ENCODE assay signal across 32 cellular contexts in genomic region chr21:18760247-18760646, GRCh38.
"Had no signal": no experiment of that assay in that cellular context is flagged by ENCODE, and none has a peak within 500 bp of the region (broad histone marks: within the 10 kb centered on the region; RNA-seq: fewer than 3 reads in every experiment).

No MANE protein-coding gene starts in this region.

- H3K9ac ChIP-seq: parathyroid adenoma had no signal

- H3K4me3 ChIP-seq: breast epithelium, psoas muscle, sigmoid colon, vagina had no signal

- H3K79me2 ChIP-seq: parathyroid adenoma had no signal

- H3K4me1 ChIP-seq: breast epithelium, parathyroid adenoma, psoas muscle, sigmoid colon, vagina had no signal

- H3K36me3 Mint-ChIP-seq: activated CD8-positive, alpha-beta memory T cell treated with anti-CD3 and anti-CD28 coated beads, Interleukin-2, amount 10 ng/mL, durations not matched to agents 7 days and 5 days; immature natural killer cell; mesothelial cell of epicardium; naive B cell; type B pancreatic cell had no signal

- H3K27me3 Mint-ChIP-seq: activated CD4-positive, alpha-beta T cell treated with anti-CD3 and anti-CD28 coated beads for 36 hours; activated CD8-positive, alpha-beta memory T cell treated with anti-CD3 and anti-CD28 coated beads, Interleukin-2, amount 10 ng/mL, durations not matched to agents 7 days and 5 days; dendritic cell treated with granulocyte-macrophage colony-stimulating factor and Interleukin-4, amounts not matched to agents 40 ng/mL and 50 ng/mL, for 4 days; naive B cell; stimulated activated naive CD8-positive, alpha-beta T cell treated with anti-CD3 and anti-CD28 coated beads, Interleukin-15, amount 100 ng/mL, for 72 hours; type B pancreatic cell had no signal

- H3K27ac Mint-ChIP-seq: activated CD4-positive, alpha-beta T cell treated with anti-CD3 and anti-CD28 coated beads for 36 hours; activated CD8-positive, alpha-beta memory T cell treated with anti-CD3 and anti-CD28 coated beads, Interleukin-2, amount 10 ng/mL, durations not matched to agents 7 days and 5 days; activated CD8-positive, alpha-beta T cell treated with anti-CD3 and anti-CD28 coated beads, Interleukin-2, amount 10 ng/mL, durations not matched to agents 7 days and 5 days; activated naive CD4-positive, alpha-beta T cell treated with anti-CD3 and anti-CD28 coated beads, Interleukin-2, amount 50 U/mL, for 72 hours; dendritic cell treated with granulocyte-macrophage colony-stimulating factor and Interleukin-4, amounts not matched to agents 40 ng/mL and 50 ng/mL, for 4 days; endodermal cell; immature natural killer cell; mesothelial cell of epicardium; naive B cell; stimulated activated effector memory CD8-positive, alpha-beta T cell treated with anti-CD3 and anti-CD28 coated beads, Interleukin-12 subunit alpha, Interleukin-12 subunit beta, amount 100 ng/mL, for 72 hours; stimulated activated naive CD8-positive, alpha-beta T cell treated with anti-CD3 and anti-CD28 coated beads, Interleukin-15, amount 100 ng/mL, for 72 hours; type B pancreatic cell had no signal

- H3K4me3 Mint-ChIP-seq: activated CD4-positive, alpha-beta T cell treated with anti-CD3 and anti-CD28 coated beads for 36 hours; activated CD8-positive, alpha-beta memory T cell treated with anti-CD3 and anti-CD28 coated beads, Interleukin-2, amount 10 ng/mL, durations not matched to agents 7 days and 5 days; activated CD8-positive, alpha-beta T cell treated with anti-CD3 and anti-CD28 coated beads, Interleukin-2, amount 10 ng/mL, durations not matched to agents 7 days and 5 days; dendritic cell treated with granulocyte-macrophage colony-stimulating factor and Interleukin-4, amounts not matched to agents 40 ng/mL and 50 ng/mL, for 4 days; endodermal cell; immature natural killer cell; mesothelial cell of epicardium; naive B cell; stimulated activated effector memory CD8-positive, alpha-beta T cell treated with anti-CD3 and anti-CD28 coated beads, Interleukin-12 subunit alpha, Interleukin-12 subunit beta, amount 100 ng/mL, for 72 hours; stimulated activated naive CD8-positive, alpha-beta T cell treated with anti-CD3 and anti-CD28 coated beads, Interleukin-15, amount 100 ng/mL, for 72 hours; type B pancreatic cell had no signal

- DNase-seq: activated CD4-positive, alpha-beta T cell treated with anti-CD3 and anti-CD28 coated beads for 36 hours; activated CD4-positive, CD25-positive, alpha-beta regulatory T cell; activated CD8-positive, alpha-beta memory T cell treated with anti-CD3 and anti-CD28 coated beads, Interleukin-2, amount 10 ng/mL, durations not matched to agents 7 days and 5 days; activated CD8-positive, alpha-beta T cell treated with anti-CD3 and anti-CD28 coated beads, Interleukin-2, amount 10 ng/mL, durations not matched to agents 7 days and 5 days; activated naive CD4-positive, alpha-beta T cell; activated T-cell treated with anti-CD3 and anti-CD28 coated beads, Interleukin-2, amount 50 U/mL, for 48 hours; central memory CD4-positive, alpha-beta T cell; endodermal cell; foreskin fibroblast; head of caudate nucleus; hypothalamus; immature natural killer cell; kidney; left colon; mammary epithelial cell; naive B cell; nucleus accumbens; psoas muscle; sigmoid colon; small intestine; stimulated activated CD4-positive, alpha-beta T cell treated with anti-CD3 and anti-CD28 coated beads, Interleukin-4, amount 100 ng/mL, for 24 hours; stimulated activated naive CD8-positive, alpha-beta T cell treated with anti-CD3 and anti-CD28 coated beads, Interleukin-15, amount 100 ng/mL, for 72 hours; substantia nigra had no signal

- H3K9me3 Mint-ChIP-seq: endodermal cell, mesothelial cell of epicardium had no signal

- H3K4me1 Mint-ChIP-seq: activated CD4-positive, alpha-beta T cell treated with anti-CD3 and anti-CD28 coated beads for 36 hours; activated CD8-positive, alpha-beta memory T cell treated with anti-CD3 and anti-CD28 coated beads, Interleukin-2, amount 10 ng/mL, durations not matched to agents 7 days and 5 days; immature natural killer cell; mesothelial cell of epicardium; naive B cell; stimulated activated effector memory CD8-positive, alpha-beta T cell treated with anti-CD3 and anti-CD28 coated beads, Interleukin-12 subunit alpha, Interleukin-12 subunit beta, amount 100 ng/mL, for 72 hours; stimulated activated naive CD8-positive, alpha-beta T cell treated with anti-CD3 and anti-CD28 coated beads, Interleukin-15, amount 100 ng/mL, for 72 hours had no signal

- ATAC-seq: activated CD4-positive, alpha-beta T cell treated with anti-CD3 and anti-CD28 coated beads for 36 hours; activated CD8-positive, alpha-beta memory T cell treated with anti-CD3 and anti-CD28 coated beads, Interleukin-2, amount 10 ng/mL, durations not matched to agents 7 days and 5 days; activated CD8-positive, alpha-beta T cell treated with anti-CD3 and anti-CD28 coated beads, Interleukin-2, amount 10 ng/mL, durations not matched to agents 7 days and 5 days; activated naive CD4-positive, alpha-beta T cell treated with anti-CD3 and anti-CD28 coated beads, Interleukin-2, amount 50 U/mL, for 72 hours; esophagus mucosa; left colon; psoas muscle; stimulated activated effector memory CD8-positive, alpha-beta T cell treated with anti-CD3 and anti-CD28 coated beads, Interleukin-12 subunit alpha, Interleukin-12 subunit beta, amount 100 ng/mL, for 72 hours; stimulated activated naive CD8-positive, alpha-beta T cell treated with anti-CD3 and anti-CD28 coated beads, Interleukin-15, amount 100 ng/mL, for 72 hours had no signal

- H3K27ac ChIP-seq: breast epithelium, parathyroid adenoma, psoas muscle, sigmoid colon, vagina had no signal

- H3K9me3 ChIP-seq: breast epithelium, psoas muscle, sigmoid colon, vagina had no signal

- H3K36me3 ChIP-seq: breast epithelium, sigmoid colon, vagina had no signal

- H3K27me3 ChIP-seq: breast epithelium, sigmoid colon, vagina had no signal
